In genomic region chr9:33289501-33289900, GRCh38 we compare ENCODE assay signal across 8 cellular contexts. TPM values are rescaled to one million over a fixed set of nuclear protein-coding genes. Genes with fewer than 3 reads are reported as not detected.
DNase-seq lines count a peak whose midpoint lies in the region; ATAC-seq and TF ChIP-seq lines count a peak whose summit lies in the region.

No MANE protein-coding gene starts in this region.

- POLR2A ChIA-PET in RWPE1 (lab: Yijun Ruan, JAX; ENCODE audit: low non-redundant PET) = interaction anchor here (0.9 kb wide), 1 partner anchor 56 kb away, joined by 3 read pairs; no protein-coding TSS in a partner anchor

- no peaks in the 10 kb centered on the region for H3K36me3 ChIP-seq in breast epithelium

- no peak for ATAC-seq in memory B cell (ENCODE audit: low read depth)
- no peak for ATAC-seq in HG03135 (IDR thresholded peaks at IDR 0.05; ENCODE audit: unreplicated experiment)

- DNase-seq in Daoy (ENCODE audit: low read depth) (peak; percentile 30), RWPE1 (ENCODE audit: low spot score) (no peak), breast epithelium (ENCODE audit: low spot score in 2 of 2) (peak in 1 of 2 donors; percentile 33), memory B cell (ENCODE audit: low spot score in 2 of 2) (peak in 1 of 2 donors; percentile 25), NCI-H2196 (lab: John Stamatoyannopoulos, UW; ENCODE audit: unreplicated experiment) (no peak), NCI-H524 treated with DMSO at 0.1 percent for 48 hours (lab: John Stamatoyannopoulos, UW) (no peak)

- peaks cover 15% of the 10 kb centered on the region for H3K36me3 Mint-ChIP-seq in memory B cell

- peaks cover 22% of the 10 kb centered on the region for H3K4me1 Mint-ChIP-seq in memory B cell

- H3K27me3 Mint-ChIP-seq in memory B cell = no peaks in the 10 kb centered on the region

- H3K27ac ChIP-seq in RWPE1 (peak overlapping the region; percentile 98), breast epithelium (peak overlapping the region; percentile 100), temporal lobe (ENCODE audit: low read depth, low read length) (peak overlapping the region; percentile 96)

- no peaks in the 10 kb centered on the region for H3K27me3 ChIP-seq in breast epithelium

- TF ChIP-seq POLR2A in breast epithelium (IDR thresholded peaks at IDR 0.05) = no peak

- peak overlapping the region; percentile 99 for H3K27ac Mint-ChIP-seq in memory B cell

- no peak for TF ChIP-seq CTCF in RWPE1 (conservative IDR thresholded peaks at IDR 0.05; ENCODE audit: low read depth)
- TF ChIP-seq CTCF in breast epithelium (IDR thresholded peaks at IDR 0.05) = no peak

- H3K4me3 Mint-ChIP-seq in memory B cell = peak overlapping the region; percentile 97

- H3K9me3 Mint-ChIP-seq in memory B cell = no peaks in the 10 kb centered on the region

- intact Hi-C loops in breast epithelium (cut with DNase I; ENCODE audit: low total_unique reads) = no loop called here

- no peaks in the 10 kb centered on the region for H3K9me3 ChIP-seq in breast epithelium

- H3K4me1 ChIP-seq in breast epithelium = peaks cover 0 to 6% of the 10 kb centered on the region in 2 donors

- H3K4me3 ChIP-seq in breast epithelium = peak overlapping the region; percentile 82 to 95 (median 93)

- CTCF ChIA-PET in RWPE1 (lab: Yijun Ruan, JAX) = interaction anchor here (0.5 to 1.2 kb wide), 2 partner anchors 61 to 227 kb away, joined by 3 read pairs; no protein-coding TSS in a partner anchor

RNA-seq across cellular contexts. Expression of gene NFX1, which starts 0.8 kb away (rescaled TPM):
- 20.3 and 29.1 TPM in 2 replicates for total RNA-seq in Daoy (2014; rRNA removed; shearing (Covaris generic))
- total RNA-seq in breast epithelium (10 to 100 TPM; 36.3 to 45.5 (median 38.3) TPM), temporal lobe (18.4 TPM)

RNA-seq across cellular contexts. Expression of gene CHMP5, which starts 24.7 kb away (rescaled TPM):
- total RNA-seq in Daoy (2014; rRNA removed; shearing (Covaris generic)) = 169 and 250 TPM in 2 replicates
- total RNA-seq in breast epithelium (10 to 100 TPM; 63.1 to 73.4 (median 65.5) TPM), temporal lobe (85.6 TPM)

RNA-seq across cellular contexts. Expression of gene BAG1, which starts 25.0 kb away (rescaled TPM):
- total RNA-seq in Daoy (2014; rRNA removed; shearing (Covaris generic)) = 85.7 and 139 TPM in 2 replicates
- 10 to 100 TPM; 34.7 to 54.7 (median 44.9) TPM for total RNA-seq in breast epithelium
- 36.6 TPM for total RNA-seq in temporal lobe

RNA-seq across cellular contexts. Expression of gene SPINK4, which starts 49.5 kb away (rescaled TPM):
- total RNA-seq in Daoy (2014; rRNA removed; shearing (Covaris generic)) = not detected in 2 replicates
- total RNA-seq in breast epithelium (not detected), temporal lobe (not detected)
